20 cellular contexts compared by ENCODE assay signal in genomic region chr1:160780398-160780755, GRCh38. TPM values are rescaled to one million over a fixed set of nuclear protein-coding genes. Genes with fewer than 3 reads are reported as not detected.
DNase-seq lines count a peak whose midpoint lies in the region; ATAC-seq, FAIRE-seq and TF ChIP-seq lines count a peak whose summit lies in the region.
"Had no signal": no experiment of that assay in that cellular context is flagged by ENCODE, and none has a peak within 500 bp of the region (broad histone marks: within the 10 kb centered on the region; RNA-seq: fewer than 3 reads in every experiment).

No MANE protein-coding gene starts in this region.

- WGBS in IMR-90 (ENCODE audit: extremely low coverage in 2 of 2, insufficient read length in 1 of 2), 2 experiments = no CpG with 5 or more reads among the region's 2 CpGs
- WGBS in H1 (ENCODE audit: extremely low coverage in 1 of 2, insufficient coverage in 1 of 2, insufficient read length in 1 of 2, insufficient replicate concordance in 2 of 2, low coverage in 1 of 2, low lambda C conversion rate in 2 of 2, missing lambda C conversion rate in 1 of 2), 2 experiments = 96% methylated on average over 2 of the region's 2 CpGs; no CpG with 5 or more reads in 1 of the 2 experiments

- TF ChIP-seq EP300 in H1 (IDR thresholded peaks at IDR 0.05; ENCODE audit: borderline replicate concordance in 1 of 2, low read depth in 2 of 2, low read length in 2 of 2) = no peak

- H3K36me3 ChIP-seq in IMR-90 (ENCODE audit: control insufficient read depth, insufficient read depth, low read length) = no peaks in the 10 kb centered on the region
- no peaks in the 10 kb centered on the region for H3K36me3 ChIP-seq in H1 (ENCODE audit: control insufficient read depth in 2 of 4, insufficient read depth in 4 of 4, low read length in 3 of 4)
- no peaks in the 10 kb centered on the region for H3K36me3 ChIP-seq in gastrocnemius medialis
- H3K36me3 ChIP-seq: BLaER1 had no signal

- H3K9me1 ChIP-seq in IMR-90 (ENCODE audit: insufficient read depth, low read length) = no peaks in the 10 kb centered on the region

- H2BK120ac ChIP-seq in IMR-90 (ENCODE audit: low read depth, low read length) = no peak overlapping the region
- H2BK120ac ChIP-seq in H1 (replicated peaks; ENCODE audit: low read depth, low read length) = no peak overlapping the region

- FAIRE-seq in H1 (lab: Jason Lieb, UNC) = no peak
- FAIRE-seq: RCC 7860 had no signal

- H4K91ac ChIP-seq in IMR-90 (ENCODE audit: insufficient read depth, low read depth, low read length) = no peak overlapping the region
- no peak overlapping the region for H4K91ac ChIP-seq in H1 (replicated peaks; ENCODE audit: insufficient read length, low read length)

- no peak overlapping the region for H2AK5ac ChIP-seq in IMR-90 (ENCODE audit: low read depth, low read length)
- H2AK5ac ChIP-seq in H1 (ENCODE audit: low read depth, low read length) = no peak overlapping the region

- dilution Hi-C loops in IMR-90 (cut with HindIII; ENCODE audit: low sequenced_read_pairs, unreplicated experiment) = no loop called here

- TF ChIP-seq CTCF in C4-2B (conservative IDR thresholded peaks at IDR 0.05) (peak; percentile 42), IMR-90 (conservative IDR thresholded peaks at IDR 0.05; ENCODE audit: low read depth, low read length) (no peak), H1 (IDR thresholded peaks at IDR 0.05; ENCODE audit: control extremely low read depth in 1 of 3, insufficient read depth in 1 of 3, low read depth in 1 of 3, low read length in 3 of 3) (no peak), mesothelial cell of epicardium (IDR thresholded peaks at IDR 0.05; ENCODE audit: unreplicated experiment) (no peak), gastrocnemius medialis (IDR thresholded peaks at IDR 0.05 in 4 of 5, conservative IDR thresholded peaks at IDR 0.05 in 1 of 5) (no peak)

- peaks cover 17% of the 10 kb centered on the region for H3K4me1 Mint-ChIP-seq in mesothelial cell of epicardium

- BruUV-seq in IMR-90 (replicated peaks; lab: Mats Ljungman, UMichigan) = no TSS peak

- H3K9me3 ChIP-seq in IMR-90 (ENCODE audit: control insufficient read depth, insufficient read depth, low read length) (no peaks in the 10 kb centered on the region), H1 (ENCODE audit: insufficient read depth in 2 of 2, low read depth in 1 of 2, low read length in 1 of 2) (peaks cover 3% of the 10 kb centered on the region in 2 experiments; a peak in 3 of 4 replicates), gastrocnemius medialis (no peaks in the 10 kb centered on the region)
- H3K9me3 ChIP-seq: BLaER1 had no signal

- in situ Hi-C loops in IMR-90 (cut with MboI; ENCODE audit: low sequenced_read_pairs) (no loop called here), gastrocnemius medialis (cut with MboI; ENCODE audit: low sequenced_read_pairs in 4 of 4) (no loop called here)

- H3K79me1 ChIP-seq in IMR-90 (ENCODE audit: low read depth in 1 of 2, low read length in 2 of 2) = no peaks in the 10 kb centered on the region
- H3K79me1 ChIP-seq in H1 (ENCODE audit: low read depth, low read length) = no peaks in the 10 kb centered on the region

- POLR2A ChIA-PET in IMR-90 (lab: Charles Lee; ENCODE audit: unreplicated experiment) = no interaction called here
- POLR2A ChIA-PET in H1 (lab: Charles Lee; ENCODE audit: partially characterized antibody) = no interaction called here

- H2BK20ac ChIP-seq in IMR-90 (ENCODE audit: low read depth, low read length) = no peak overlapping the region
- H2BK20ac ChIP-seq in H1 (ENCODE audit: low read length) = no peak overlapping the region

- H3K9ac ChIP-seq in IMR-90 (ENCODE audit: low read depth, low read length) (no peak overlapping the region), H1 (replicated peaks in 1 of 4; ENCODE audit: extremely low read depth in 1 of 4, low read depth in 3 of 4, low read length in 3 of 4) (no peak overlapping the region)
- H3K9ac ChIP-seq: GM23248 had no signal

- no peak overlapping the region for H3K23ac ChIP-seq in IMR-90 (ENCODE audit: low read depth, low read length)
- no peak overlapping the region for H3K23ac ChIP-seq in H1 (ENCODE audit: insufficient read length)

- CTCF ChIA-PET in IMR-90 (lab: Yijun Ruan, JAX) = interaction anchor here (0.8 kb wide), 1 partner anchor 12 kb away, joined by 3 read pairs; no protein-coding TSS in a partner anchor
- CTCF ChIA-PET in H1 (lab: Charles Lee; ENCODE audit: partially characterized antibody) = interaction anchor here (0.6 to 8.2 kb wide), 39 partner anchors 10 to 288 kb away, joined by 3 to 141 read pairs (median 6); partner anchors contain the start of genes ITLN2 and LY9

- ATAC-seq in IMR-90 (ENCODE audit: low read depth) = no peak
- ATAC-seq in gastrocnemius medialis = no peak
- no peak for ATAC-seq in GM21390 (IDR thresholded peaks at IDR 0.05; ENCODE audit: unreplicated experiment)
- ATAC-seq in HG03442 (IDR thresholded peaks at IDR 0.05; ENCODE audit: unreplicated experiment) = no peak

- no peak overlapping the region for H3K56ac ChIP-seq in IMR-90 (ENCODE audit: extremely low read depth, insufficient read depth, low read length)
- H3K56ac ChIP-seq in H1 (replicated peaks; ENCODE audit: insufficient read length, low read depth, low read length) = no peak overlapping the region

- no peak overlapping the region for H2AFZ ChIP-seq in IMR-90 (replicated peaks; ENCODE audit: low read length, poor library complexity)
- no peak overlapping the region for H2AFZ ChIP-seq in H1 (ENCODE audit: low read length)
- H2AFZ ChIP-seq: GM23248 had no signal

- H3K27ac Mint-ChIP-seq in mesothelial cell of epicardium = peak overlapping the region; percentile 16

- no peaks in the 10 kb centered on the region for H3K79me2 ChIP-seq in H1 (ENCODE audit: control insufficient read depth in 1 of 2, insufficient read depth in 2 of 2, low read length in 2 of 2)

- H3K27ac ChIP-seq in C4-2B = no peak overlapping the region
- no peak overlapping the region for H3K27ac ChIP-seq in IMR-90 (ENCODE audit: insufficient read depth, low read length)
- no peak overlapping the region for H3K27ac ChIP-seq in H1 (ENCODE audit: low read depth, low read length)
- no peak overlapping the region for H3K27ac ChIP-seq in gastrocnemius medialis
- H3K27ac ChIP-seq: GM23248, HL-60 had no signal

- H3K4me2 ChIP-seq in IMR-90 (ENCODE audit: low read depth, low read length) = no peak overlapping the region
- H3K4me2 ChIP-seq in H1 (ENCODE audit: insufficient read depth in 1 of 2, low read depth in 2 of 2, low read length in 2 of 2) = no peak overlapping the region

- TF ChIP-seq RAD21 in IMR-90 (IDR thresholded peaks at IDR 0.05; ENCODE audit: low read length) (no peak), H1 (IDR thresholded peaks at IDR 0.05 in 1 of 2, conservative IDR thresholded peaks at IDR 0.05 in 1 of 2; ENCODE audit: low read depth in 2 of 2, low read length in 2 of 2) (no peak)

- H3K4me3 Mint-ChIP-seq in mesothelial cell of epicardium = no peak overlapping the region

- no peak for TF ChIP-seq POLR2A in IMR-90 (IDR thresholded peaks at IDR 0.05; ENCODE audit: low read depth, low read length)
- no peak for TF ChIP-seq POLR2A in H1 (IDR thresholded peaks at IDR 0.05; ENCODE audit: control extremely low read depth in 1 of 2, low read depth in 2 of 2, low read length in 2 of 2)
- no peak for TF ChIP-seq POLR2A in gastrocnemius medialis (IDR thresholded peaks at IDR 0.05)

- H4K5ac ChIP-seq in IMR-90 (ENCODE audit: low read depth, low read length) (no peak overlapping the region), H1 (ENCODE audit: insufficient read length, low read depth, low read length) (no peak overlapping the region)

- no peak overlapping the region for H3K18ac ChIP-seq in IMR-90 (ENCODE audit: low read depth, low read length)
- no peak overlapping the region for H3K18ac ChIP-seq in H1 (ENCODE audit: extremely low read depth, low read length)

- H2BK15ac ChIP-seq in IMR-90 (ENCODE audit: low read depth, low read length) = no peak overlapping the region
- no peak overlapping the region for H2BK15ac ChIP-seq in H1 (ENCODE audit: low read length)

- no peaks in the 10 kb centered on the region for H3K27me3 ChIP-seq in IMR-90 (ENCODE audit: control insufficient read depth, insufficient read depth, low read length)
- no peaks in the 10 kb centered on the region for H3K27me3 ChIP-seq in H1 (replicated peaks in 1 of 4; ENCODE audit: control insufficient read depth in 3 of 4, extremely low read depth in 1 of 4, insufficient read depth in 3 of 4, low read length in 3 of 4)
- no peaks in the 10 kb centered on the region for H3K27me3 ChIP-seq in gastrocnemius medialis
- H3K27me3 ChIP-seq: BLaER1 had no signal

- H3K23me2 ChIP-seq in H1 (ENCODE audit: low read depth, low read length) = no peaks in the 10 kb centered on the region

- H3K27me3 Mint-ChIP-seq in mesothelial cell of epicardium (ENCODE audit: low read depth) = no peaks in the 10 kb centered on the region

- no peak overlapping the region for H3K4me3 ChIP-seq in IMR-90 (ENCODE audit: insufficient read depth, low read depth, low read length)
- no peak overlapping the region for H3K4me3 ChIP-seq in H1 (ENCODE audit: extremely low read depth in 1 of 4, insufficient read depth in 2 of 4, low read depth in 3 of 4, low read length in 4 of 4)
- H3K4me3 ChIP-seq in gastrocnemius medialis = no peak overlapping the region
- H3K4me3 ChIP-seq: BLaER1, GM23248 had no signal

- DNase-seq in IMR-90 (no peak), H1 (ENCODE audit: low read depth in 1 of 2, low spot score in 2 of 2) (no peak), mesothelial cell of epicardium (ENCODE audit: low spot score in 2 of 2, unreplicated experiment in 2 of 2) (no peak), SIG-M5 treated with dmso at 0.1 percent for 504 hours (lab: John Stamatoyannopoulos, UW; ENCODE audit: unreplicated experiment) (no peak), gastrocnemius medialis (no peak)
- DNase-seq: DMS153, GM23248, KG1, NCI-H2171, NCI-H446 treated with DMSO at 0.1 percent for 48 hours, NCI-H748 treated with DMSO at 0.1 percent for 48 hours, SIG-M5 had no signal

- intact Hi-C loops in IMR-90 (cut with micrococcal nuclease) (no loop called here), gastrocnemius medialis (cut with DNase I; ENCODE audit: low total_unique reads) (no loop called here)

- no peaks in the 10 kb centered on the region for H3K36me3 Mint-ChIP-seq in mesothelial cell of epicardium

- H4K8ac ChIP-seq in IMR-90 (ENCODE audit: low read depth in 2 of 2, low read length in 2 of 2) (no peak overlapping the region), H1 (ENCODE audit: extremely low read depth, insufficient read depth, low read length) (no peak overlapping the region)

- H4K20me1 ChIP-seq in IMR-90 (ENCODE audit: insufficient read depth, low read length) (no peaks in the 10 kb centered on the region), H1 (replicated peaks in 1 of 2; ENCODE audit: control insufficient read depth in 1 of 2, insufficient read depth in 2 of 2, low read length in 2 of 2) (no peaks in the 10 kb centered on the region)
- H4K20me1 ChIP-seq: BLaER1 had no signal

- peak overlapping the region; percentile 23 for H2AK9ac ChIP-seq in IMR-90 (replicated peaks; ENCODE audit: low read depth, low read length, poor library complexity)

- H3K4ac ChIP-seq in IMR-90 (ENCODE audit: low read depth, low read length) = no peak overlapping the region
- H3K4ac ChIP-seq in H1 (replicated peaks; ENCODE audit: insufficient read length, low read depth, low read length) = no peak overlapping the region

- H3K4me1 ChIP-seq in IMR-90 (ENCODE audit: control insufficient read depth, insufficient read depth, low read length) (no peaks in the 10 kb centered on the region), H1 (replicated peaks in 1 of 4; ENCODE audit: control insufficient read depth in 3 of 4, insufficient read depth in 4 of 4, low read length in 3 of 4) (no peaks in the 10 kb centered on the region), gastrocnemius medialis (no peaks in the 10 kb centered on the region)

- no peak overlapping the region for H2BK12ac ChIP-seq in H1 (ENCODE audit: low read depth, low read length)

- H3K14ac ChIP-seq in IMR-90 (replicated peaks; ENCODE audit: low read depth, low read length) (no peak overlapping the region), H1 (ENCODE audit: insufficient read length) (no peak overlapping the region)

- peaks cover 5% of the 10 kb centered on the region for H3K9me3 Mint-ChIP-seq in mesothelial cell of epicardium

- H2BK5ac ChIP-seq in IMR-90 (ENCODE audit: low read depth, low read length, poor library complexity, severe bottlenecking) (no peak overlapping the region), H1 (ENCODE audit: low read depth, low read length) (no peak overlapping the region)

RNA-seq across cellular contexts. Expression of gene LY9, which starts 15.6 kb away (rescaled TPM):
- total RNA-seq in IMR-90 (2012; rRNA removed) (not detected in 2 replicates), mesothelial cell of epicardium (not detected in 3 replicates), gastrocnemius medialis (not detected)
- polyA plus RNA-seq in IMR-90 (2012; rRNA removed) (not detected in 2 replicates), H1 (2011; rRNA removed) (not detected in 2 replicates)
- not detected in 2 replicates for polyA plus RNA-seq in IMR-90 (2012; cell fraction: cytosol; rRNA removed)
- polyA plus RNA-seq in IMR-90 (2012; cell fraction: nucleus; rRNA removed; ENCODE audit: low replicate concordance) = not detected in 2 replicates
- not detected in 2 replicates for total RNA-seq in H1 (2021; fragmentation: NEBNext Ultra II Directional; extraction: Animal tissue kit (Norgen Biotek cat#: 25700))
- polyA plus RNA-seq in H1 (2011; cell fraction: cytosol; rRNA removed) = not detected
- not detected for polyA plus RNA-seq in H1 (2011; cell fraction: nucleus; rRNA removed)
- polyA plus RNA-seq in H1 (2012, experiment 1 of 2) = not detected in 4 replicates
- polyA plus RNA-seq in H1 (2012, experiment 2 of 2) = not detected
- polyA plus RNA-seq in H1 (2013, experiment 1 of 2) = not detected
- not detected for polyA plus RNA-seq in H1 (2013, experiment 2 of 2)
- not detected in 2 replicates for polyA minus RNA-seq in H1 (2011; rRNA and poly(A)+ RNA removed)
- not detected for polyA minus RNA-seq in H1 (2011; cell fraction: cytosol; rRNA and poly(A)+ RNA removed)
- not detected for polyA minus RNA-seq in H1 (2011; cell fraction: nucleus; rRNA and poly(A)+ RNA removed)
- total RNA-seq: GM23248, MCF 10A had no signal
- polyA plus RNA-seq: AG04450, GM23248 had no signal

RNA-seq across cellular contexts. Expression of gene SLAMF7, which starts 41.3 kb away (rescaled TPM):
- not detected in 2 replicates for total RNA-seq in IMR-90 (2012; rRNA removed)
- polyA plus RNA-seq in IMR-90 (2012; rRNA removed) = not detected in 2 replicates
- polyA plus RNA-seq in IMR-90 (2012; cell fraction: cytosol; rRNA removed) = not detected in 2 replicates
- polyA plus RNA-seq in IMR-90 (2012; cell fraction: nucleus; rRNA removed; ENCODE audit: low replicate concordance) = not detected in 2 replicates
- not detected in 2 replicates for total RNA-seq in H1 (2021; fragmentation: NEBNext Ultra II Directional; extraction: Animal tissue kit (Norgen Biotek cat#: 25700))
- not detected in 2 replicates for polyA plus RNA-seq in H1 (2011; rRNA removed)
- polyA plus RNA-seq in H1 (2011; cell fraction: cytosol; rRNA removed) = not detected
- not detected for polyA plus RNA-seq in H1 (2011; cell fraction: nucleus; rRNA removed)
- polyA plus RNA-seq in H1 (2012, experiment 1 of 2) = not detected in 4 replicates
- not detected for polyA plus RNA-seq in H1 (2012, experiment 2 of 2)
- polyA plus RNA-seq in H1 (2013, experiment 1 of 2) = not detected
- polyA plus RNA-seq in H1 (2013, experiment 2 of 2) = 0.02 TPM
- not detected in 2 replicates for polyA minus RNA-seq in H1 (2011; rRNA and poly(A)+ RNA removed)
- polyA minus RNA-seq in H1 (2011; cell fraction: cytosol; rRNA and poly(A)+ RNA removed) = not detected
- polyA minus RNA-seq in H1 (2011; cell fraction: nucleus; rRNA and poly(A)+ RNA removed) = not detected
- not detected in 3 replicates for total RNA-seq in mesothelial cell of epicardium
- total RNA-seq in gastrocnemius medialis = under 1 TPM in 1 of 4 donors, not detected in 3; 0.81 TPM
- total RNA-seq: GM23248 had no signal
- polyA plus RNA-seq: AG04450, GM23248 had no signal
